1 cellular context compared by ENCODE assay signal in the genomic region with DNA sequence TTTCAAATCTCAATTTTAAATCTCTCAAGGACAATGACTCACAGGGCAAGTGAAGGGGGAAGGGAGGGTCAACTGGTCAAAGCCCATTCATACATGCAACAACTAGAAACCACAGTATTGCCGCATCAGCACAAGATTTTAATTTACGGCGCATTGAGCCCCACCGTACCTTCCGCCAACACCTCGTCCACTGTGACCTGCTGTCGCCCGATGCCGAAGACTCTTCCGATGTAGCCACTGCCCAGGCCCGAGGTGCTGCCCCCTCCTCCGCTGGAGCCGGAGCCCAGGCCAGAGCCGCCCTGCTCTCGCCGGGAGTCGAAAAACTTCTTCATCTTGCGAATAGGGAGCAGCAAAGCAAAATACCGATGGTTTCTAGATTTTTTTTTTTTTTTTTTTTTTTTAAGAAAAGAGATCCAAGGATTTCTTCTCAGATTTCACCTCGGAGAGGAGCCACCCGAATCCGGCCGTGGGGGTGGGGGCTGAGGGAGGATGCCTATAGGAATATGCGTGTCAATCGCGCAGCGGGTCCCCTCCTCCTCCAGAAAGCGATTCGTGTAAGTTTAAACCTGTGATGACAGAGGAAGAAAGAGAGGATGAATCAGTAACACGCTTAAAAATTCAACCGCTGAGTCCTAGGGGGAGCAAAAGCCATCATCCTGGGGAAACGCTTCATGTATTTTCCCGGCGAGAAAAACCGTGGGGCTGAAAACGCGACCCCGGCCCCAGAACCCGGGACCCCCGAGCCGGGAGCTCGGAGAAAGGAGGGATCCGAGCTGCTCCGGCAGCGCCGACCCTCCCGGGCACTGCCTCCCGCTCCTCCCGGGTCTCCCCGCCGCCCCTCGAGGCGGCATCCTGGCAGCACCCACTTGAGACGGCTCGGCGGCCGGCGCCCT.
A peak's percentile ranks its signal among the peaks of the same experiment; 100 is the strongest.
TF ChIP-seq lines count a peak whose summit lies in the region.

No MANE protein-coding gene starts in this region.

TF ChIP-seq in endothelial cell of umbilical vein, 7 proteins besides CTCF, POLR2A, EP300 and RAD21:
- TF ChIP-seq EZH2 (IDR thresholded peaks at IDR 0.05; ENCODE audit: borderline replicate concordance, low read depth, low read length, severe bottlenecking): no peak
- peak; percentile 19 for TF ChIP-seq POLR2AphosphoS5 (IDR thresholded peaks at IDR 0.05; ENCODE audit: insufficient read depth, low read depth, low read length)
- peak; percentile 85 for TF ChIP-seq FOS (IDR thresholded peaks at IDR 0.05; ENCODE audit: borderline replicate concordance, insufficient read depth, low read length)
- TF ChIP-seq GATA2 (IDR thresholded peaks at IDR 0.05; ENCODE audit: insufficient read depth, insufficient read length, low read depth, low read length): peak; percentile 94
- peak; percentile 75 for TF ChIP-seq JUN (IDR thresholded peaks at IDR 0.05; ENCODE audit: borderline replicate concordance, insufficient read depth, insufficient read length, low read depth)
- TF ChIP-seq, protein P1, sequence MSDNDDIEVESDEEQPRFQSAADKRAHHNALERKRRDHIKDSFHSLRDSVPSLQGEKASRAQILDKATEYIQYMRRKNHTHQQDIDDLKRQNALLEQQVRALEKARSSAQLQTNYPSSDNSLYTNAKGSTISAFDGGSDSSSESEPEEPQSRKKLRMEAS (IDR thresholded peaks at IDR 0.05; ENCODE audit: insufficient read depth, insufficient read length): no peak
TF ChIP-seq in endothelial cell of umbilical vein: peak in this region for 4.
